Comparison of ENCODE assay signal across 24 cellular contexts in genomic region chr12:109281452-109281851, GRCh38. TPM values are rescaled to one million over a fixed set of nuclear protein-coding genes. Genes with fewer than 3 reads are reported as not detected.
DNase-seq lines count a peak whose midpoint lies in the region; ATAC-seq, FAIRE-seq and TF ChIP-seq lines count a peak whose summit lies in the region.
"Had no signal": no experiment of that assay in that cellular context is flagged by ENCODE, and none has a peak within 500 bp of the region (broad histone marks: within the 10 kb centered on the region; RNA-seq: fewer than 3 reads in every experiment).

No MANE protein-coding gene starts in this region.

- H3K18ac ChIP-seq in H1 (ENCODE audit: extremely low read depth, low read length): no peak overlapping the region
- peak overlapping the region; percentile 55 for H3K18ac ChIP-seq in neuronal stem cell (ENCODE audit: low read length)

- POLR2A ChIA-PET in H1 (lab: Charles Lee; ENCODE audit: partially characterized antibody): no interaction called here

- TF ChIP-seq RAD21 in H1 (IDR thresholded peaks at IDR 0.05 in 1 of 2, conservative IDR thresholded peaks at IDR 0.05 in 1 of 2; ENCODE audit: low read depth in 2 of 2, low read length in 2 of 2): no peak

- no peak for TF ChIP-seq POLR2A in H1 (IDR thresholded peaks at IDR 0.05; ENCODE audit: control extremely low read depth in 1 of 2, low read depth in 2 of 2, low read length in 2 of 2)

- H4K20me1 ChIP-seq in H1 (replicated peaks in 1 of 2; ENCODE audit: control insufficient read depth in 1 of 2, insufficient read depth in 2 of 2, low read length in 2 of 2): no peaks in the 10 kb centered on the region
- H4K20me1 ChIP-seq: BLaER1 had no signal

- no peak overlapping the region for H2BK5ac ChIP-seq in H1 (ENCODE audit: low read depth, low read length)
- H2BK5ac ChIP-seq in neuronal stem cell (ENCODE audit: low read length): no peak overlapping the region

- H3K23ac ChIP-seq in H1 (ENCODE audit: insufficient read length) (no peak overlapping the region), neuronal stem cell (ENCODE audit: low read depth, low read length, poor library complexity) (peak overlapping the region; percentile 39)

- H3K79me1 ChIP-seq in H1 (ENCODE audit: low read depth, low read length): no peaks in the 10 kb centered on the region
- no peaks in the 10 kb centered on the region for H3K79me1 ChIP-seq in neuronal stem cell (ENCODE audit: low read depth, low read length)

- no peak for ATAC-seq in GM19452 (IDR thresholded peaks at IDR 0.05; ENCODE audit: unreplicated experiment)
- ATAC-seq: A549, GM12878 had no signal

- no peak overlapping the region for H3K56ac ChIP-seq in H1 (replicated peaks; ENCODE audit: insufficient read length, low read depth, low read length)

- no peak overlapping the region for H4K91ac ChIP-seq in H1 (replicated peaks; ENCODE audit: insufficient read length, low read length)
- no peak overlapping the region for H4K91ac ChIP-seq in neuronal stem cell (ENCODE audit: low read depth, low read length, poor library complexity)

- TF ChIP-seq CTCF in H1 (IDR thresholded peaks at IDR 0.05; ENCODE audit: control extremely low read depth in 1 of 3, insufficient read depth in 1 of 3, low read depth in 1 of 3, low read length in 3 of 3): no peak

- no peaks in the 10 kb centered on the region for H3K79me2 ChIP-seq in H1 (ENCODE audit: control insufficient read depth in 1 of 2, insufficient read depth in 2 of 2, low read length in 2 of 2)

- H3K36me3 ChIP-seq in H1 (ENCODE audit: control insufficient read depth in 2 of 4, insufficient read depth in 4 of 4, low read length in 3 of 4) (no peaks in the 10 kb centered on the region), neuronal stem cell (replicated peaks in 1 of 2; ENCODE audit: control insufficient read depth in 2 of 2, insufficient read depth in 2 of 2, low read length in 2 of 2) (no peaks in the 10 kb centered on the region)
- H3K36me3 ChIP-seq: BE2C, BLaER1 had no signal

- H2BK12ac ChIP-seq in H1 (ENCODE audit: low read depth, low read length) (no peak overlapping the region), neuronal stem cell (ENCODE audit: low read length) (no peak overlapping the region)

- H3K4me1 ChIP-seq in H1 (replicated peaks in 1 of 4; ENCODE audit: control insufficient read depth in 3 of 4, insufficient read depth in 4 of 4, low read length in 3 of 4) (peaks cover 0 to 3% (median 0%) of the 10 kb centered on the region in 4 experiments; a peak in 1 of 7 replicates), neuronal stem cell (ENCODE audit: control insufficient read depth in 2 of 2, insufficient read depth in 1 of 2, low read depth in 1 of 2, low read length in 2 of 2) (peaks cover 0 to 3% of the 10 kb centered on the region in 2 donors)

- H3K9me3 ChIP-seq in H1 (ENCODE audit: insufficient read depth in 2 of 2, low read depth in 1 of 2, low read length in 1 of 2) (no peaks in the 10 kb centered on the region), neuronal stem cell (replicated peaks in 1 of 2; ENCODE audit: control insufficient read depth in 2 of 2, insufficient read depth in 1 of 2, low read depth in 1 of 2, low read length in 2 of 2) (no peaks in the 10 kb centered on the region)
- H3K9me3 ChIP-seq: A549, BE2C, BLaER1 had no signal

- no peak for FAIRE-seq in H1 (lab: Jason Lieb, UNC)
- FAIRE-seq: A549, GM12878, GM12892, GM18507 had no signal

- H3K27ac ChIP-seq in H1 (ENCODE audit: low read depth, low read length): no peak overlapping the region
- no peak overlapping the region for H3K27ac ChIP-seq in neuronal stem cell (replicated peaks; ENCODE audit: low read length)
- H3K27ac ChIP-seq: 22Rv1, A549, BLaER1 had no signal

- peak overlapping the region; percentile 28; the same call in 1 of the 2 replicates for H4K8ac ChIP-seq in H1 (ENCODE audit: extremely low read depth, insufficient read depth, low read length)
- H4K8ac ChIP-seq in neuronal stem cell (ENCODE audit: low read depth, low read length): no peak overlapping the region

- TF ChIP-seq EP300 in H1 (IDR thresholded peaks at IDR 0.05; ENCODE audit: borderline replicate concordance in 1 of 2, low read depth in 2 of 2, low read length in 2 of 2): no peak

- no peaks in the 10 kb centered on the region for H3K23me2 ChIP-seq in H1 (ENCODE audit: low read depth, low read length)

- 85% methylated on average over 15 of the region's 17 CpGs; no CpG with 5 or more reads in 1 of the 2 experiments for WGBS in H1 (ENCODE audit: extremely low coverage in 1 of 2, insufficient coverage in 1 of 2, insufficient read length in 1 of 2, insufficient replicate concordance in 2 of 2, low coverage in 1 of 2, low lambda C conversion rate in 2 of 2, missing lambda C conversion rate in 1 of 2), 2 experiments
- no CpG with 5 or more reads among the region's 17 CpGs for WGBS in neuronal stem cell (ENCODE audit: extremely low coverage in 2 of 2, insufficient read length in 2 of 2, insufficient replicate concordance in 1 of 2), 2 donors

- H3K4ac ChIP-seq in H1 (replicated peaks; ENCODE audit: insufficient read length, low read depth, low read length) (no peak overlapping the region), neuronal stem cell (ENCODE audit: low read length) (no peak overlapping the region)

- no peak overlapping the region for H2BK20ac ChIP-seq in H1 (ENCODE audit: low read length)

- H2AFZ ChIP-seq in H1 (ENCODE audit: low read length) (no peak overlapping the region), neuronal stem cell (ENCODE audit: low read length) (no peak overlapping the region)

- H3K4me2 ChIP-seq in H1 (ENCODE audit: insufficient read depth in 1 of 2, low read depth in 2 of 2, low read length in 2 of 2): no peak overlapping the region
- no peak overlapping the region for H3K4me2 ChIP-seq in neuronal stem cell (ENCODE audit: insufficient read depth, low read length, poor library complexity, severe bottlenecking)
- H3K4me2 ChIP-seq: A549, BLaER1 had no signal

- CTCF ChIA-PET in H1 (lab: Charles Lee; ENCODE audit: partially characterized antibody): interaction anchor here (6.9 kb wide), 1 partner anchor 17 kb away, joined by 43 read pairs; no protein-coding TSS in a partner anchor

- no peak overlapping the region for H3K4me3 ChIP-seq in H1 (ENCODE audit: extremely low read depth in 1 of 4, insufficient read depth in 2 of 4, low read depth in 3 of 4, low read length in 4 of 4)
- no peak overlapping the region for H3K4me3 ChIP-seq in neuronal stem cell (ENCODE audit: low read length in 2 of 2)
- H3K4me3 ChIP-seq: A549, BLaER1, GM12878 had no signal

- H4K5ac ChIP-seq in H1 (ENCODE audit: insufficient read length, low read depth, low read length): no peak overlapping the region

- DNase-seq in Daoy (ENCODE audit: low read depth) (peak; percentile 15), H1 (ENCODE audit: low read depth in 1 of 2, low spot score in 2 of 2) (no peak), neuronal stem cell (ENCODE audit: low spot score) (no peak), AG08396 (ENCODE audit: low spot score) (no peak), NCI-H1092 (lab: John Stamatoyannopoulos, UW) (no peak)
- DNase-seq: BE2C; C1 segment of cervical spinal cord; CD4-positive, alpha-beta memory T cell; CD4-positive, CD25-positive, alpha-beta regulatory T cell; CD8-positive, alpha-beta memory T cell; COR-L47; DMS 273 treated with DMSO at 0.1 percent for 48 hours; DMS79 treated with DMSO at 0.1 percent for 48 hours; EL; GDM1 had no signal

- H2BK120ac ChIP-seq in H1 (replicated peaks; ENCODE audit: low read depth, low read length): no peak overlapping the region
- H2BK120ac ChIP-seq in neuronal stem cell (ENCODE audit: low read depth, low read length): no peak overlapping the region

- H2AK5ac ChIP-seq in H1 (ENCODE audit: low read depth, low read length): no peak overlapping the region
- peak overlapping the region; percentile 82 for H2AK5ac ChIP-seq in neuronal stem cell (ENCODE audit: low read depth, low read length)

- H3K27me3 ChIP-seq in H1 (replicated peaks in 1 of 4; ENCODE audit: control insufficient read depth in 3 of 4, extremely low read depth in 1 of 4, insufficient read depth in 3 of 4, low read length in 3 of 4): no peaks in the 10 kb centered on the region
- H3K27me3 ChIP-seq in neuronal stem cell (ENCODE audit: control insufficient read depth in 3 of 3, insufficient read depth in 3 of 3, low read depth in 1 of 3, low read length in 3 of 3): peaks cover 0 to 13% (median 0%) of the 10 kb centered on the region in 3 experiments
- H3K27me3 ChIP-seq: BE2C, BLaER1 had no signal

- H3K14ac ChIP-seq in H1 (ENCODE audit: insufficient read length) (no peak overlapping the region), neuronal stem cell (ENCODE audit: low read length) (peak overlapping the region; percentile 21)

- no peak overlapping the region for H2BK15ac ChIP-seq in H1 (ENCODE audit: low read length)
- no peak overlapping the region for H2BK15ac ChIP-seq in neuronal stem cell (ENCODE audit: low read length)

- H3K9ac ChIP-seq in H1 (replicated peaks in 1 of 4; ENCODE audit: extremely low read depth in 1 of 4, low read depth in 3 of 4, low read length in 3 of 4) (no peak overlapping the region), neuronal stem cell (ENCODE audit: low read depth, low read length, poor library complexity) (peak overlapping the region; percentile 6)
- H3K9ac ChIP-seq: BLaER1 had no signal

TF ChIP-seq in H1, 55 proteins besides CTCF, POLR2A, EP300 and RAD21 (continues in another document):
- TF ChIP-seq SP4 (IDR thresholded peaks at IDR 0.05; ENCODE audit: low read length): no peak
- TF ChIP-seq EGR1 (IDR thresholded peaks at IDR 0.05; ENCODE audit: borderline replicate concordance, low read depth, low read length): no peak
- no peak for TF ChIP-seq ASH2L (IDR thresholded peaks at IDR 0.05; ENCODE audit: low read length)
- no peak for TF ChIP-seq RBBP5 (IDR thresholded peaks at IDR 0.05; ENCODE audit: borderline replicate concordance, low read depth, low read length)
- no peak for TF ChIP-seq BRCA1 (IDR thresholded peaks at IDR 0.05; ENCODE audit: low read depth, low read length)
- no peak for TF ChIP-seq YY1 (IDR thresholded peaks at IDR 0.05; ENCODE audit: low read depth, low read length)

RNA-seq across cellular contexts. Expression of gene FOXN4, which starts 27.6 kb away (rescaled TPM):
- total RNA-seq in Daoy (2014; rRNA removed; shearing (Covaris generic)): 0.06 and 0.12 TPM in 2 replicates
- 0.26 and 0.57 TPM in 2 replicates for total RNA-seq in H1 (2021; fragmentation: NEBNext Ultra II Directional; extraction: Animal tissue kit (Norgen Biotek cat#: 25700))
- 0.29 and 0.78 TPM in 2 replicates for polyA plus RNA-seq in H1 (2011; rRNA removed)
- 0.52 TPM for polyA plus RNA-seq in H1 (2011; cell fraction: cytosol; rRNA removed)
- polyA plus RNA-seq in H1 (2011; cell fraction: nucleus; rRNA removed): 1.4 TPM
- polyA plus RNA-seq in H1 (2012, experiment 1 of 2): 0.23 to 0.56 TPM (median 0.35 TPM) in 4 replicates
- 0.17 TPM for polyA plus RNA-seq in H1 (2012, experiment 2 of 2)
- 0.30 TPM for polyA plus RNA-seq in H1 (2013, experiment 1 of 2)
- 0.31 TPM for polyA plus RNA-seq in H1 (2013, experiment 2 of 2)
- polyA minus RNA-seq in H1 (2011; rRNA and poly(A)+ RNA removed): 0.16 and 0.22 TPM in 2 replicates
- polyA minus RNA-seq in H1 (2011; cell fraction: cytosol; rRNA and poly(A)+ RNA removed): not detected
- polyA minus RNA-seq in H1 (2011; cell fraction: nucleus; rRNA and poly(A)+ RNA removed): 0.80 TPM
- 0.33 TPM for polyA plus RNA-seq in neuronal stem cell (2013, experiment 1 of 2)
- polyA plus RNA-seq in neuronal stem cell (2013, experiment 2 of 2): 0.44 TPM
- total RNA-seq: A172; CD4-positive, alpha-beta memory T cell; CD4-positive, CD25-positive, alpha-beta regulatory T cell; CD8-positive, alpha-beta memory T cell; GM12878 had no signal
- polyA plus RNA-seq: CD14-positive monocyte; CD4-positive, alpha-beta memory T cell; CD8-positive, alpha-beta memory T cell; GM12878 had no signal
